Comparison of ENCODE assay signal across 28 cellular contexts in the genomic region with DNA sequence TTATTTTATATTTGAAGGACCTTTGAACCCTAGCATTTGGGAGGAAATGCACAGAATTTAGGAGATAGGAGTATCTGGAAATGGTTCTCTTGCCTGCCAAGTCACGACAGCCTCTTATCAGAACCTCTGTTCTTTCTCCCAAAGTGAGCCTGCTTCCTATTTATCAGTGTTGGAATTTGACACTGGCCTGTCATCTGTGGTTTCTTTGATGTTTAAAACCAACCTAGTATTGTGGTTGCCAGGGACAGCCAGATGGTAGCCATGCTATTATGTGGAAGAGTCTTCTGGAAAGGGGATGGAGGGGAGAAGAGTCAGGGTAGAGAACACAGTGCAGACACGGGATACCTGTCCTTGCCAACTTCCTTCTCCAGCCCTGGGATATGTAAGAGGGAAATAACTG.
"Had no signal": no experiment of that assay in that cellular context is flagged by ENCODE, and none has a peak within 500 bp of the region (broad histone marks: within the 10 kb centered on the region; RNA-seq: fewer than 3 reads in every experiment).

No MANE protein-coding gene starts in this region.

- H3K4me3 Mint-ChIP-seq: activated B cell treated with CpG ODN at 0.5 μM for 24 hours; activated CD4-positive, alpha-beta memory T cell treated with anti-CD3 and anti-CD28 coated beads, Interleukin-2, amount 10 ng/mL, durations not matched to agents 7 days and 5 days; activated naive CD4-positive, alpha-beta T cell treated with anti-CD3 and anti-CD28 coated beads, Interleukin-2, amount 50 U/mL, for 24 hours; activated naive CD8-positive, alpha-beta T cell treated with anti-CD3 and anti-CD28 coated beads, Interleukin-2, amount 10 ng/mL, durations not matched to agents 7 days and 5 days; activated T-cell treated with anti-CD3 and anti-CD28 coated beads, Interleukin-2, amount 50 U/mL, for 4 hours; central memory CD8-positive, alpha-beta T cell had no signal

- H3K4me1 Mint-ChIP-seq: activated B cell treated with CpG ODN at 0.5 μM for 24 hours; activated naive CD4-positive, alpha-beta T cell treated with anti-CD3 and anti-CD28 coated beads, Interleukin-2, amount 50 U/mL, for 24 hours; activated naive CD8-positive, alpha-beta T cell treated with anti-CD3 and anti-CD28 coated beads, Interleukin-2, amount 10 ng/mL, durations not matched to agents 7 days and 5 days had no signal

- H3K27ac Mint-ChIP-seq: activated B cell treated with CpG ODN at 0.5 μM for 24 hours; activated CD4-positive, alpha-beta memory T cell treated with anti-CD3 and anti-CD28 coated beads, Interleukin-2, amount 10 ng/mL, durations not matched to agents 7 days and 5 days; activated naive CD4-positive, alpha-beta T cell treated with anti-CD3 and anti-CD28 coated beads, Interleukin-2, amount 50 U/mL, for 24 hours; activated naive CD8-positive, alpha-beta T cell treated with anti-CD3 and anti-CD28 coated beads, Interleukin-2, amount 10 ng/mL, durations not matched to agents 7 days and 5 days had no signal

- H3K27me3 Mint-ChIP-seq: activated B cell treated with CpG ODN at 0.5 μM for 24 hours; activated CD4-positive, alpha-beta memory T cell treated with anti-CD3 and anti-CD28 coated beads, Interleukin-2, amount 10 ng/mL, durations not matched to agents 7 days and 5 days; activated naive CD4-positive, alpha-beta T cell treated with anti-CD3 and anti-CD28 coated beads, Interleukin-2, amount 50 U/mL, for 24 hours; activated naive CD8-positive, alpha-beta T cell treated with anti-CD3 and anti-CD28 coated beads, Interleukin-2, amount 10 ng/mL, durations not matched to agents 7 days and 5 days; central memory CD8-positive, alpha-beta T cell had no signal

- DNase-seq: activated B cell treated with CpG ODN at 0.5 μM for 24 hours; activated CD4-positive, alpha-beta memory T cell treated with anti-CD3 and anti-CD28 coated beads, Interleukin-2, amount 10 ng/mL, durations not matched to agents 7 days and 5 days; activated CD4-positive, alpha-beta T cell treated with anti-CD3 and anti-CD28 coated beads for 48 hours; activated CD4-positive, CD25-positive, alpha-beta regulatory T cell treated with anti-CD3 and anti-CD28 coated beads, Interleukin-2, amount 50 U/mL, for 72 hours; activated CD8-positive, alpha-beta memory T cell treated with anti-CD3 and anti-CD28 coated beads for 24 hours; activated gamma-delta T cell; activated naive CD4-positive, alpha-beta T cell treated with Interleukin-2 at 50 U/mL for 16 hours; activated naive CD8-positive, alpha-beta T cell treated with anti-CD3 and anti-CD28 coated beads, Interleukin-2, amount 10 ng/mL, durations not matched to agents 7 days and 5 days; activated T-cell treated with anti-CD3 and anti-CD28 coated beads, Interleukin-2, amount 50 U/mL, for 4 hours; amygdala; Karpas-422; KBM-7; MM.1S; MV-4-11; NCI-H1092; NCI-H1436 treated with DMSO at 0.1 percent for 48 hours; NCI-H1694 treated with DMSO at 0.1 percent for 48 hours; NCI-H2029; NCI-H345; NCI-H524 treated with DMSO at 0.1 percent for 48 hours; PC-3; Peyer's patch; SIG-M5; T-helper 1 cell; T-helper 2 cell; T-helper 9 cell had no signal

- H3K9me3 Mint-ChIP-seq: activated B cell treated with CpG ODN at 0.5 μM for 24 hours; activated CD4-positive, alpha-beta memory T cell treated with anti-CD3 and anti-CD28 coated beads, Interleukin-2, amount 10 ng/mL, durations not matched to agents 7 days and 5 days; activated naive CD4-positive, alpha-beta T cell treated with anti-CD3 and anti-CD28 coated beads, Interleukin-2, amount 50 U/mL, for 24 hours; activated naive CD8-positive, alpha-beta T cell treated with anti-CD3 and anti-CD28 coated beads, Interleukin-2, amount 10 ng/mL, durations not matched to agents 7 days and 5 days; activated T-cell treated with anti-CD3 and anti-CD28 coated beads, Interleukin-2, amount 50 U/mL, for 4 hours; central memory CD8-positive, alpha-beta T cell had no signal
